In genomic region chr20:14919473-14920157, GRCh38 we compare ENCODE assay signal across 1 cellular context.
A peak's percentile ranks its signal among the peaks of the same experiment; 100 is the strongest.
TF ChIP-seq lines count a peak whose summit lies in the region.

No MANE protein-coding gene starts in this region.

TF ChIP-seq in GM23338, 12 proteins besides CTCF, POLR2A, EP300 and RAD21 (continued from another document):
- peak; percentile 53; the same call in 1 of the 2 replicates for TF ChIP-seq ZNF462 (CRISPR knock-in tag; IDR thresholded peaks at IDR 0.05)
